ENCODE assay signal across 16 cellular contexts in the genomic region with DNA sequence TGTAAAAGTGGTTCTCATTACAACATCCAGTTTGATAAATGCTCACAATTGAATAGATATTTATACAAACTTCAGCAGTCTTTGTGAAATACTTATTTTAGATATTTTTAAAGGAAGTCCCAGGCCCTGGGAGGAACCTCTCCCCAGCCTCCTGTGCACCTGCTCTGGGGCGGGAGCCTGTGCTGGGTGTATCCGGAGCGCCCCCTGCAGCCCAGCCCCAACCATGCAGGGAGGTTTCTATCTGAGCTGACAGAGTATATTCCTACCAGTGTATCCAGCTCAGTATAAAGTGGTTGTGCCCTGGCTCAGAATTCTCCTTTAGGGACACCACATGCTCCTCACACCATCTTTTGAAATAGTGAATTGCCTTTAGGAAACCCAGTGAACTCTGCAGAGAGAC.
DNase-seq lines count a peak whose midpoint lies in the region; ATAC-seq and TF ChIP-seq lines count a peak whose summit lies in the region.
"Had no signal": no experiment of that assay in that cellular context is flagged by ENCODE, and none has a peak within 500 bp of the region (broad histone marks: within the 10 kb centered on the region; RNA-seq: fewer than 3 reads in every experiment).

No MANE protein-coding gene starts in this region.

- H3K4me3 ChIP-seq in Karpas-422 (ENCODE audit: low read length) = no peak overlapping the region
- no peak overlapping the region for H3K4me3 ChIP-seq in naive thymus-derived CD4-positive, alpha-beta T cell (ENCODE audit: low read length)
- H3K4me3 ChIP-seq: gastrocnemius medialis, uterus had no signal

- H3K27ac ChIP-seq in CD4-positive, alpha-beta T cell (ENCODE audit: low read depth, low read length) = no peak overlapping the region
- no peak overlapping the region for H3K27ac ChIP-seq in Karpas-422 (ENCODE audit: low read length)
- no peak overlapping the region for H3K27ac ChIP-seq in naive thymus-derived CD4-positive, alpha-beta T cell (ENCODE audit: low read depth, low read length)
- H3K27ac ChIP-seq: gastrocnemius medialis, uterus had no signal

- peak; percentile 59 for ATAC-seq in CD4-positive, alpha-beta T cell (ENCODE audit: poor library complexity)
- peak; percentile 63 for ATAC-seq in naive thymus-derived CD4-positive, alpha-beta T cell
- ATAC-seq in GM18519 (IDR thresholded peaks at IDR 0.05; ENCODE audit: low FRiP score, unreplicated experiment) = no peak
- ATAC-seq: gastrocnemius medialis, left colon had no signal

- H3K9me2 ChIP-seq in Karpas-422 (replicated peaks; ENCODE audit: insufficient read depth, low read length) = no peaks in the 10 kb centered on the region

- H2AFZ ChIP-seq in Karpas-422 (ENCODE audit: low read length) = no peak overlapping the region

- peak; percentile 63 for TF ChIP-seq CTCF in CD4-positive, alpha-beta T cell (IDR thresholded peaks at IDR 0.05)

- no peaks in the 10 kb centered on the region for H3K36me3 Mint-ChIP-seq in CD4-positive, alpha-beta T cell (ENCODE audit: low read depth)
- H3K36me3 Mint-ChIP-seq in activated CD4-positive, alpha-beta memory T cell treated with anti-CD3 and anti-CD28 coated beads, Interleukin-2, amount 10 ng/mL, durations not matched to agents 7 days and 5 days (ENCODE audit: low read depth) = no peaks in the 10 kb centered on the region
- H3K36me3 Mint-ChIP-seq in naive thymus-derived CD4-positive, alpha-beta T cell = no peaks in the 10 kb centered on the region
- H3K36me3 Mint-ChIP-seq: activated naive CD4-positive, alpha-beta T cell treated with anti-CD3 and anti-CD28 coated beads, Interleukin-2, amount 50 U/mL, for 24 hours had no signal

- peaks cover 4% of the 10 kb centered on the region for H3K27me3 Mint-ChIP-seq in CD4-positive, alpha-beta T cell
- H3K27me3 Mint-ChIP-seq in activated CD4-positive, alpha-beta memory T cell treated with anti-CD3 and anti-CD28 coated beads, Interleukin-2, amount 10 ng/mL, durations not matched to agents 7 days and 5 days = peaks cover 12% of the 10 kb centered on the region
- peaks cover 0 to 11% (median 0%) of the 10 kb centered on the region in 5 donors for H3K27me3 Mint-ChIP-seq in naive thymus-derived CD4-positive, alpha-beta T cell

- no peaks in the 10 kb centered on the region for H3K9me3 Mint-ChIP-seq in CD4-positive, alpha-beta T cell
- no peaks in the 10 kb centered on the region for H3K9me3 Mint-ChIP-seq in activated CD4-positive, alpha-beta memory T cell treated with anti-CD3 and anti-CD28 coated beads, Interleukin-2, amount 10 ng/mL, durations not matched to agents 7 days and 5 days
- peaks cover 0 to 2% (median 0%) of the 10 kb centered on the region in 11 donors for H3K9me3 Mint-ChIP-seq in naive thymus-derived CD4-positive, alpha-beta T cell
- H3K9me3 Mint-ChIP-seq: activated naive CD4-positive, alpha-beta T cell treated with anti-CD3 and anti-CD28 coated beads, Interleukin-2, amount 50 U/mL, for 24 hours had no signal

- DNase-seq in CD4-positive, alpha-beta T cell = peak in 7 of 10 experiments; percentile 8 to 48 (median 22)
- peak; percentile 44 for DNase-seq in Karpas-422
- peak; percentile 55 for DNase-seq in activated CD4-positive, alpha-beta memory T cell treated with anti-CD3 and anti-CD28 coated beads, Interleukin-2, amount 10 ng/mL, durations not matched to agents 7 days and 5 days
- peak in 5 of 9 donors; percentile 6 to 42 (median 28) for DNase-seq in naive thymus-derived CD4-positive, alpha-beta T cell
- no peak for DNase-seq in NOMO-1 treated with dmso at 0.1 percent for 144 hours (lab: John Stamatoyannopoulos, UW; ENCODE audit: unreplicated experiment)
- no peak for DNase-seq in NCI-H748 (lab: John Stamatoyannopoulos, UW; ENCODE audit: unreplicated experiment)
- no peak for DNase-seq in iPS-NIHi11 (ENCODE audit: low spot score)
- DNase-seq: gastrocnemius medialis, GOT3, left colon, NCI-H69, T1000, uterus had no signal

- no peaks in the 10 kb centered on the region for H3K36me3 ChIP-seq in Karpas-422 (ENCODE audit: insufficient read depth, low read length)
- no peaks in the 10 kb centered on the region for H3K36me3 ChIP-seq in naive thymus-derived CD4-positive, alpha-beta T cell (ENCODE audit: control insufficient read depth in 2 of 3, insufficient read depth in 3 of 3, low read length in 3 of 3)
- H3K36me3 ChIP-seq: gastrocnemius medialis, uterus had no signal

- H3K9ac ChIP-seq in Karpas-422 (ENCODE audit: low read length) = no peak overlapping the region

- H3K4me1 ChIP-seq in Karpas-422 (ENCODE audit: low read length) = no peaks in the 10 kb centered on the region
- peaks cover 0 to 8% of the 10 kb centered on the region in 2 donors for H3K4me1 ChIP-seq in naive thymus-derived CD4-positive, alpha-beta T cell (ENCODE audit: control insufficient read depth in 2 of 2, insufficient read depth in 2 of 2, low read length in 2 of 2)
- H3K4me1 ChIP-seq: Caco-2, gastrocnemius medialis, uterus had no signal

- no peak overlapping the region for H3K4me3 Mint-ChIP-seq in CD4-positive, alpha-beta T cell
- no peak overlapping the region for H3K4me3 Mint-ChIP-seq in activated CD4-positive, alpha-beta memory T cell treated with anti-CD3 and anti-CD28 coated beads, Interleukin-2, amount 10 ng/mL, durations not matched to agents 7 days and 5 days
- no peak overlapping the region for H3K4me3 Mint-ChIP-seq in naive thymus-derived CD4-positive, alpha-beta T cell
- H3K4me3 Mint-ChIP-seq: activated naive CD4-positive, alpha-beta T cell treated with anti-CD3 and anti-CD28 coated beads, Interleukin-2, amount 50 U/mL, for 24 hours had no signal

- POLR2A ChIA-PET in CD4-positive, alpha-beta T cell (lab: Charles Lee) = no interaction called here
- POLR2A ChIA-PET in activated CD4-positive, alpha-beta memory T cell treated with anti-CD3 and anti-CD28 coated beads, Interleukin-2, amount 10 ng/mL, durations not matched to agents 7 days and 5 days (lab: Charles Lee) = no interaction called here
- POLR2A ChIA-PET in naive thymus-derived CD4-positive, alpha-beta T cell (lab: Charles Lee) = no interaction called here

- intact Hi-C loops in CD4-positive, alpha-beta T cell (cut with DNase I, micrococcal nuclease) = no loop called here
- intact Hi-C loops in naive thymus-derived CD4-positive, alpha-beta T cell (cut with micrococcal nuclease) = no loop called here

- H3K27ac Mint-ChIP-seq in CD4-positive, alpha-beta T cell = no peak overlapping the region
- no peak overlapping the region for H3K27ac Mint-ChIP-seq in activated CD4-positive, alpha-beta memory T cell treated with anti-CD3 and anti-CD28 coated beads, Interleukin-2, amount 10 ng/mL, durations not matched to agents 7 days and 5 days
- H3K27ac Mint-ChIP-seq in naive thymus-derived CD4-positive, alpha-beta T cell = no peak overlapping the region
- H3K27ac Mint-ChIP-seq: activated naive CD4-positive, alpha-beta T cell treated with anti-CD3 and anti-CD28 coated beads, Interleukin-2, amount 50 U/mL, for 24 hours had no signal

- no peaks in the 10 kb centered on the region for H3K79me2 ChIP-seq in Karpas-422 (ENCODE audit: low read length)

- no peaks in the 10 kb centered on the region for H3K9me3 ChIP-seq in CD4-positive, alpha-beta T cell (ENCODE audit: control insufficient read depth, low read length)
- no peaks in the 10 kb centered on the region for H3K9me3 ChIP-seq in Karpas-422 (ENCODE audit: low read length)
- no peaks in the 10 kb centered on the region for H3K9me3 ChIP-seq in naive thymus-derived CD4-positive, alpha-beta T cell (ENCODE audit: control insufficient read depth in 2 of 3, low read length in 3 of 3)
- H3K9me3 ChIP-seq: Caco-2, gastrocnemius medialis, uterus had no signal

- CTCF ChIA-PET in CD4-positive, alpha-beta T cell (lab: Charles Lee) = interaction anchor here (0.6 to 2.0 kb wide), 3 partner anchors 14 to 39 kb away, joined by 3 to 12 read pairs (median 7); no protein-coding TSS in a partner anchor
- CTCF ChIA-PET in activated CD4-positive, alpha-beta memory T cell treated with anti-CD3 and anti-CD28 coated beads, Interleukin-2, amount 10 ng/mL, durations not matched to agents 7 days and 5 days (lab: Charles Lee) = interaction anchor here (0.6 to 1.6 kb wide), 10 partner anchors 10 to 240 kb away, joined by 3 to 12 read pairs (median 4); no protein-coding TSS in a partner anchor
- CTCF ChIA-PET in naive thymus-derived CD4-positive, alpha-beta T cell (lab: Charles Lee) = interaction anchor here (0.6 to 1.5 kb wide), 3 partner anchors 16 to 44 kb away, joined by 3 to 6 read pairs (median 4); no protein-coding TSS in a partner anchor

- H3K4me2 ChIP-seq in Karpas-422 (ENCODE audit: low read depth, low read length, poor library complexity, severe bottlenecking) = no peak overlapping the region

- no peaks in the 10 kb centered on the region for H4K20me1 ChIP-seq in Karpas-422 (ENCODE audit: insufficient read depth, low read depth, low read length)

- no peaks in the 10 kb centered on the region for H3K27me3 ChIP-seq in CD4-positive, alpha-beta T cell (ENCODE audit: control insufficient read depth, insufficient read depth, low read length)
- no peaks in the 10 kb centered on the region for H3K27me3 ChIP-seq in Karpas-422 (ENCODE audit: low read length)
- no peaks in the 10 kb centered on the region for H3K27me3 ChIP-seq in naive thymus-derived CD4-positive, alpha-beta T cell (ENCODE audit: control insufficient read depth in 2 of 2, insufficient read depth in 2 of 2, low read length in 2 of 2)
- H3K27me3 ChIP-seq: gastrocnemius medialis, uterus had no signal

- peaks cover 20% of the 10 kb centered on the region for H3K4me1 Mint-ChIP-seq in CD4-positive, alpha-beta T cell (ENCODE audit: low read depth)
- H3K4me1 Mint-ChIP-seq in activated CD4-positive, alpha-beta memory T cell treated with anti-CD3 and anti-CD28 coated beads, Interleukin-2, amount 10 ng/mL, durations not matched to agents 7 days and 5 days = peaks cover 20% of the 10 kb centered on the region
- H3K4me1 Mint-ChIP-seq in naive thymus-derived CD4-positive, alpha-beta T cell = peaks cover 5 to 27% (median 14%) of the 10 kb centered on the region in 7 donors

Comparison
In these comparisons a context has a peak if more than half of its experiments do, and no peak if none do; other contexts are left out.
1. DNase-seq: peak in CD4-positive, alpha-beta T cell (7 of 10), Karpas-422 (single experiment), activated CD4-positive, alpha-beta memory T cell treated with anti-CD3 and anti-CD28 coated beads, Interleukin-2, amount 10 ng/mL, durations not matched to agents 7 days and 5 days (single experiment) and naive thymus-derived CD4-positive, alpha-beta T cell (5 of 9); none in NOMO-1 treated with dmso at 0.1 percent for 144 hours (single experiment), NCI-H748 (single experiment) and iPS-NIHi11 (single experiment).